ENCODE assay signal across 18 cellular contexts in genomic region chr9:120830865-120831264, GRCh38. TPM values are rescaled to one million over a fixed set of nuclear protein-coding genes. Genes with fewer than 3 reads are reported as not detected.
DNase-seq lines count a peak whose midpoint lies in the region; ATAC-seq, FAIRE-seq and TF ChIP-seq lines count a peak whose summit lies in the region.
"Had no signal": no experiment of that assay in that cellular context is flagged by ENCODE, and none has a peak within 500 bp of the region (broad histone marks: within the 10 kb centered on the region; RNA-seq: fewer than 3 reads in every experiment).

No MANE protein-coding gene starts in this region.

- no peaks in the 10 kb centered on the region for H4K20me1 ChIP-seq in K562 (replicated peaks; ENCODE audit: control insufficient read depth, insufficient read depth, low read length)
- H4K20me1 ChIP-seq in neural progenitor cell (ENCODE audit: low read depth), result no peaks in the 10 kb centered on the region
- H4K20me1 ChIP-seq: BLaER1 had no signal

- H2AFZ ChIP-seq in ACC112 (ENCODE audit: low read length, unreplicated experiment) (no peak overlapping the region), K562 (ENCODE audit: low read depth, low read length) (no peak overlapping the region), neural progenitor cell (replicated peaks) (no peak overlapping the region)
- H2AFZ ChIP-seq: GM23338 had no signal

- H3K4me1 ChIP-seq in ACC112 (ENCODE audit: control insufficient read depth, insufficient read depth, low read length, unreplicated experiment) (peaks cover 13% of the 10 kb centered on the region), K562 (replicated peaks in 1 of 2; ENCODE audit: control insufficient read depth in 2 of 2, insufficient read depth in 2 of 2, low read length in 2 of 2) (no peaks in the 10 kb centered on the region), neural progenitor cell (no peaks in the 10 kb centered on the region)
- H3K4me1 ChIP-seq: BLaER1, Caco-2 had no signal

- ATAC-seq in K562, result no peak
- ATAC-seq: CD8-positive, alpha-beta T cell; GM23338 had no signal

- CTCF ChIA-PET in K562 (lab: Yijun Ruan, JAX; ENCODE audit: low intra/inter-chr PET ratio), result no interaction called here

- intact Hi-C loops in K562 (cut with micrococcal nuclease), result no loop called here

- no peak overlapping the region for H3K4me2 ChIP-seq in K562 (ENCODE audit: insufficient read depth, low read length)
- no peak overlapping the region for H3K4me2 ChIP-seq in neural progenitor cell
- H3K4me2 ChIP-seq: BLaER1, GM23338 had no signal

- TF ChIP-seq RAD21 in K562 (CRISPR knock-in tag; conservative IDR thresholded peaks at IDR 0.05 in 1 of 2, IDR thresholded peaks at IDR 0.05 in 1 of 2), result no peak

- H3K27ac Mint-ChIP-seq in progenitor cell of endocrine pancreas (peak overlapping the region; percentile 16), neural progenitor cell (no peak overlapping the region)
- H3K27ac Mint-ChIP-seq: B cell; CD8-positive, alpha-beta T cell; GM23338 had no signal

- H3K79me2 ChIP-seq in ACC112 (ENCODE audit: control insufficient read depth, insufficient read depth, low read length, unreplicated experiment), result peaks cover 16% of the 10 kb centered on the region
- H3K79me2 ChIP-seq in K562 (ENCODE audit: control insufficient read depth, insufficient read depth, low read length), result peaks cover 14% of the 10 kb centered on the region; the same call in 1 of the 3 replicates
- no peaks in the 10 kb centered on the region for H3K79me2 ChIP-seq in neural progenitor cell (ENCODE audit: low read depth)

- H3F3A ChIP-seq in neural progenitor cell (ENCODE audit: low read depth), result no peaks in the 10 kb centered on the region

- no TSS peak for BruUV-seq in K562 (replicated peaks; lab: Mats Ljungman, UMichigan)

- H3K4me1 Mint-ChIP-seq in progenitor cell of endocrine pancreas (ENCODE audit: low read depth) (peaks cover 1% of the 10 kb centered on the region), neural progenitor cell (no peaks in the 10 kb centered on the region)
- H3K4me1 Mint-ChIP-seq: B cell had no signal

- H3K36me3 ChIP-seq in ACC112 (ENCODE audit: insufficient read depth, low read length) (peaks cover 44% of the 10 kb centered on the region), K562 (ENCODE audit: control insufficient read depth, insufficient read depth, low read length) (peaks cover 88% of the 10 kb centered on the region), neural progenitor cell (no peaks in the 10 kb centered on the region)
- H3K36me3 ChIP-seq: BLaER1, HAP-1 had no signal

- POLR2A ChIA-PET in K562 (lab: Yijun Ruan, JAX), result interaction anchor here (0.8 to 3.1 kb wide), 5 partner anchors 7 to 46 kb away, joined by 3 to 18 read pairs (median 4); partner anchors contain the start of gene PHF19

- no peaks in the 10 kb centered on the region for H3K9me3 Mint-ChIP-seq in progenitor cell of endocrine pancreas (ENCODE audit: low read depth)
- no peaks in the 10 kb centered on the region for H3K9me3 Mint-ChIP-seq in neural progenitor cell
- H3K9me3 Mint-ChIP-seq: CD4-positive, CD25-positive, alpha-beta regulatory T cell; CD8-positive, alpha-beta T cell; GM23338 had no signal

- H3K4me3 Mint-ChIP-seq in progenitor cell of endocrine pancreas (ENCODE audit: low read depth) (no peak overlapping the region), neural progenitor cell (no peak overlapping the region)
- H3K4me3 Mint-ChIP-seq: B cell; CD4-positive, CD25-positive, alpha-beta regulatory T cell; CD8-positive, alpha-beta T cell; GM23338 had no signal

- H3K4me3 ChIP-seq in ACC112 (ENCODE audit: low read depth, low read length) (no peak overlapping the region), K562 (no peak overlapping the region), neural progenitor cell (no peak overlapping the region)
- H3K4me3 ChIP-seq: BLaER1, GM23338, HAP-1 had no signal

- no peak for DNase-seq in H54 (ENCODE audit: insufficient read length, low spot score)
- no peak for DNase-seq in K562 (ENCODE audit: extremely low read depth in 1 of 4, low spot score in 3 of 4)
- DNase-seq in progenitor cell of endocrine pancreas (ENCODE audit: low spot score, unreplicated experiment), result no peak
- no peak for DNase-seq in neural progenitor cell (ENCODE audit: low spot score)
- DNase-seq in kidney tubule cell (ENCODE audit: low spot score), result no peak
- DNase-seq: Caco-2; CD4-positive, CD25-positive, alpha-beta regulatory T cell; CD8-positive, alpha-beta T cell; DMS153; DND-41 had no signal

- TF ChIP-seq POLR2A in H54 (IDR thresholded peaks at IDR 0.05; ENCODE audit: low read depth, low read length) (no peak), K562 (conservative IDR thresholded peaks at IDR 0.05) (no peak)

- H3K27ac ChIP-seq in ACC112 (ENCODE audit: low read depth, low read length), result 0 out of 2 replicates have a peak overlapping the region, but pooled peaks have one; percentile 11
- no peak overlapping the region for H3K27ac ChIP-seq in K562 (ENCODE audit: extremely low read depth, low read depth, low read length)
- H3K27ac ChIP-seq in neural progenitor cell, result no peak overlapping the region
- H3K27ac ChIP-seq: BLaER1, C4-2B had no signal

- TF ChIP-seq CTCF in K562 (IDR thresholded peaks at IDR 0.05 in 2 of 3, conservative IDR thresholded peaks at IDR 0.05 in 1 of 3; ENCODE audit: insufficient read depth in 2 of 3, low read depth in 1 of 3, low read length in 3 of 3), result no peak
- no peak for TF ChIP-seq CTCF in progenitor cell of endocrine pancreas (IDR thresholded peaks at IDR 0.05; ENCODE audit: unreplicated experiment)
- no peak for TF ChIP-seq CTCF in neural progenitor cell (IDR thresholded peaks at IDR 0.05)

- H3K9me3 ChIP-seq in K562 (replicated peaks; ENCODE audit: control insufficient read depth, insufficient read depth, low read depth, low read length), result no peaks in the 10 kb centered on the region
- no peaks in the 10 kb centered on the region for H3K9me3 ChIP-seq in neural progenitor cell (ENCODE audit: low read depth)
- H3K9me3 ChIP-seq: BLaER1, Caco-2, HAP-1 had no signal

- H3K9ac ChIP-seq in K562 (ENCODE audit: insufficient read depth in 1 of 2, low read depth in 2 of 2, low read length in 2 of 2) (no peak overlapping the region), neural progenitor cell (no peak overlapping the region)
- H3K9ac ChIP-seq: BLaER1 had no signal

- no peaks in the 10 kb centered on the region for H3K27me3 Mint-ChIP-seq in progenitor cell of endocrine pancreas
- no peaks in the 10 kb centered on the region for H3K27me3 Mint-ChIP-seq in neural progenitor cell (ENCODE audit: insufficient read depth, low read depth)
- H3K27me3 Mint-ChIP-seq: B cell; CD4-positive, CD25-positive, alpha-beta regulatory T cell had no signal

- H3K36me3 Mint-ChIP-seq in progenitor cell of endocrine pancreas (ENCODE audit: insufficient read depth), result peaks cover 32% of the 10 kb centered on the region
- H3K36me3 Mint-ChIP-seq in neural progenitor cell, result peaks cover 14% of the 10 kb centered on the region

- no peaks in the 10 kb centered on the region for H3K27me3 ChIP-seq in ACC112 (ENCODE audit: insufficient read depth, low read length)
- H3K27me3 ChIP-seq in K562 (ENCODE audit: control insufficient read depth in 2 of 2, insufficient read depth in 2 of 2, low read length in 2 of 2), result no peaks in the 10 kb centered on the region
- no peaks in the 10 kb centered on the region for H3K27me3 ChIP-seq in neural progenitor cell
- H3K27me3 ChIP-seq: BLaER1 had no signal

- TF ChIP-seq EP300 in K562 (IDR thresholded peaks at IDR 0.05; ENCODE audit: low read length), result no peak

- 85% methylated on average over 3 of the region's 3 CpGs for WGBS in K562 (ENCODE audit: insufficient coverage, low coverage, missing lambda C conversion rate)

- H3K9me1 ChIP-seq in K562 (ENCODE audit: control insufficient read depth, insufficient read depth, low read length), result no peaks in the 10 kb centered on the region

- in situ Hi-C loops in K562 (cut with MboI), result no loop called here

- FAIRE-seq in H54 (lab: Jason Lieb, UNC), result peak; percentile 75
- FAIRE-seq in K562 (lab: Jason Lieb, UNC), result no peak
- FAIRE-seq: G401.6, GM12892 had no signal

RNA-seq across cellular contexts. Expression of gene PSMD5, which starts 11.9 kb away (rescaled TPM):
- total RNA-seq in K562 (2011; cell fraction: chromatin; rRNA removed; ENCODE audit: low replicate concordance), result 59.3 and 197 TPM in 2 replicates
- 30.2 and 45.4 TPM in 2 replicates for total RNA-seq in K562 (2011; cell fraction: nucleolus; rRNA removed)
- 90.6 and 121 TPM in 2 replicates for total RNA-seq in K562 (2011; cell fraction: nucleoplasm; rRNA removed)
- total RNA-seq in K562 (2014; rRNA removed), result 51.0 and 55.3 TPM in 2 replicates
- 76.3 and 83.0 TPM in 2 replicates for total RNA-seq in K562 (2014; rRNA removed; fragmentation: Illumina TruSeq; extraction: Trizol)
- total RNA-seq in K562 (2015; rRNA removed; fragmentation: Illumina TruSeq; extraction: Trizol), result 65.1 and 72.5 TPM in 2 replicates
- total RNA-seq in K562 (2021), result 136 and 148 TPM in 2 replicates
- polyA plus RNA-seq in K562 (2011; rRNA removed), result 107 and 148 TPM in 2 replicates
- 39.0 and 70.9 TPM in 2 replicates for polyA plus RNA-seq in K562 (2011; cell fraction: cytosol; rRNA removed)
- 34.5 and 37.0 TPM in 2 replicates for polyA plus RNA-seq in K562 (2011; cell fraction: nucleus; rRNA removed)
- polyA plus RNA-seq in K562 (2012), result 54.7 and 61.5 TPM in 2 replicates
- 90.1 and 114 TPM in 2 replicates for polyA plus RNA-seq in K562 (2014; fragmentation: Illumina TruSeq; extraction: Trizol)
- 10 to 100 TPM; 46.4 to 60.9 TPM for polyA plus RNA-seq in K562 (2014; fragmentation: Nextera tagmentation; extraction: Ambion mirVana)
- 89.4 and 95.6 TPM in 2 replicates for polyA plus RNA-seq in K562 (2014; rRNA removed)
- polyA minus RNA-seq in K562 (2011; rRNA and poly(A)+ RNA removed), result 115 and 116 TPM in 2 replicates
- 48.7 and 58.2 TPM in 2 replicates for polyA minus RNA-seq in K562 (2011; cell fraction: cytosol; rRNA and poly(A)+ RNA removed)
- 28.4 and 53.9 TPM in 2 replicates for polyA minus RNA-seq in K562 (2011; cell fraction: nucleus; rRNA and poly(A)+ RNA removed)
- total RNA-seq in progenitor cell of endocrine pancreas, result 47.9 and 50.1 TPM in 2 replicates
- 4.6 and 8.7 TPM in 2 replicates for total RNA-seq in neural progenitor cell (ENCODE audit: low replicate concordance)

RNA-seq across cellular contexts. Expression of gene FBXW2, which starts 37.6 kb away (rescaled TPM):
- total RNA-seq in K562 (2011; cell fraction: chromatin; rRNA removed; ENCODE audit: low replicate concordance), result 68.9 and 132 TPM in 2 replicates
- total RNA-seq in K562 (2011; cell fraction: nucleolus; rRNA removed), result 44.0 and 45.8 TPM in 2 replicates
- total RNA-seq in K562 (2011; cell fraction: nucleoplasm; rRNA removed), result 87.5 and 126 TPM in 2 replicates
- total RNA-seq in K562 (2014; rRNA removed) (24.5 and 26.8 TPM in 2 replicates), K562 (2014; rRNA removed; fragmentation: Illumina TruSeq; extraction: Trizol) (31.3 and 35.6 TPM in 2 replicates), K562 (2015; rRNA removed; fragmentation: Illumina TruSeq; extraction: Trizol) (27.6 and 28.1 TPM in 2 replicates), K562 (2021) (46.7 and 50.0 TPM in 2 replicates), progenitor cell of endocrine pancreas (66.0 and 66.1 TPM in 2 replicates), neural progenitor cell (ENCODE audit: low replicate concordance) (31.0 and 32.7 TPM in 2 replicates)
- polyA plus RNA-seq in K562 (2011; rRNA removed) (50.2 and 57.8 TPM in 2 replicates), K562 (2014; fragmentation: Illumina TruSeq; extraction: Trizol) (28.0 and 29.9 TPM in 2 replicates), K562 (2014; fragmentation: Nextera tagmentation; extraction: Ambion mirVana) (1 to 10 TPM; 2.5 to 2.9 TPM), K562 (2014; rRNA removed) (40.6 and 46.9 TPM in 2 replicates)
- polyA plus RNA-seq in K562 (2011; cell fraction: cytosol; rRNA removed), result 24.2 and 45.4 TPM in 2 replicates
- polyA plus RNA-seq in K562 (2011; cell fraction: nucleus; rRNA removed), result 52.8 and 54.2 TPM in 2 replicates
- polyA plus RNA-seq in K562 (2012), result 14.4 and 22.9 TPM in 2 replicates
- polyA minus RNA-seq in K562 (2011; rRNA and poly(A)+ RNA removed), result 72.2 and 86.8 TPM in 2 replicates
- 17.1 and 20.9 TPM in 2 replicates for polyA minus RNA-seq in K562 (2011; cell fraction: cytosol; rRNA and poly(A)+ RNA removed)
- polyA minus RNA-seq in K562 (2011; cell fraction: nucleus; rRNA and poly(A)+ RNA removed), result 35.3 and 73.3 TPM in 2 replicates

RNA-seq across cellular contexts. Expression of gene PHF19, which starts 46.1 kb away (rescaled TPM):
- total RNA-seq in K562 (2011; cell fraction: chromatin; rRNA removed; ENCODE audit: low replicate concordance), result 622 and 1,187 TPM in 2 replicates
- 570 and 625 TPM in 2 replicates for total RNA-seq in K562 (2011; cell fraction: nucleolus; rRNA removed)
- 592 and 663 TPM in 2 replicates for total RNA-seq in K562 (2011; cell fraction: nucleoplasm; rRNA removed)
- total RNA-seq in K562 (2014; rRNA removed), result 255 and 312 TPM in 2 replicates
- 191 and 211 TPM in 2 replicates for total RNA-seq in K562 (2014; rRNA removed; fragmentation: Illumina TruSeq; extraction: Trizol)
- 240 and 241 TPM in 2 replicates for total RNA-seq in K562 (2015; rRNA removed; fragmentation: Illumina TruSeq; extraction: Trizol)
- total RNA-seq in K562 (2021), result 372 and 373 TPM in 2 replicates
- polyA plus RNA-seq in K562 (2011; rRNA removed), result 403 and 414 TPM in 2 replicates
- 475 and 721 TPM in 2 replicates for polyA plus RNA-seq in K562 (2011; cell fraction: cytosol; rRNA removed)
- polyA plus RNA-seq in K562 (2011; cell fraction: nucleus; rRNA removed), result 1,109 and 1,436 TPM in 2 replicates
- polyA plus RNA-seq in K562 (2012), result 275 and 342 TPM in 2 replicates
- polyA plus RNA-seq in K562 (2014; fragmentation: Illumina TruSeq; extraction: Trizol), result 292 and 365 TPM in 2 replicates
- polyA plus RNA-seq in K562 (2014; fragmentation: Nextera tagmentation; extraction: Ambion mirVana), result 100 to 1,000 TPM in 1 of 2 experiments, 10 to 100 TPM in 1; 95.8 to 140 TPM
- polyA plus RNA-seq in K562 (2014; rRNA removed), result 312 TPM in 2 replicates
- 333 and 440 TPM in 2 replicates for polyA minus RNA-seq in K562 (2011; rRNA and poly(A)+ RNA removed)
- polyA minus RNA-seq in K562 (2011; cell fraction: cytosol; rRNA and poly(A)+ RNA removed), result 286 and 300 TPM in 2 replicates
- 297 and 330 TPM in 2 replicates for polyA minus RNA-seq in K562 (2011; cell fraction: nucleus; rRNA and poly(A)+ RNA removed)
- total RNA-seq in progenitor cell of endocrine pancreas, result 27.2 and 28.4 TPM in 2 replicates
- total RNA-seq in neural progenitor cell (ENCODE audit: low replicate concordance), result 27.4 and 45.1 TPM in 2 replicates
